In the genomic region with DNA sequence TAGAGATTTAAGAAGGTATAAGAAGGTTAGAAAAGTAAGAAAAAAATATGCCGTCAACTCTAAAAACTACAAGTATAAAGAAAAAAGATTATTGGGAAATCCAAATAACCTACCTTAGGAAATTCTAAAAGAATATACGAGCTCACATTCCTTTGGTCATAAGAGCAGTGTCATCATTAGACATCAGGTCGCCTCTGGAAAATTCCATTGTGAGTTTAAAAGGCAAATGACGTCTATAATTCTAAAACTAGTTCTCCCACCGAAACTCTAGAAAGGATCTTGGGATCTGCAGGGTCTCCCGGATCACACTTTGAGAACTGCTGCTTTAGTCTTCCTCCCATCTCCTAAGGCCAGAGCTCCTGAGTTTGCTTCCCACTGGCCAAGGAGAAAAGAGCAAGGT, we compare ENCODE assay signal across 8 cellular contexts. TPM values are rescaled to one million over a fixed set of nuclear protein-coding genes. Genes with fewer than 3 reads are reported as not detected.
A peak's percentile ranks its signal among the peaks of the same experiment; 100 is the strongest.
DNase-seq lines count a peak whose midpoint lies in the region; ATAC-seq lines count a peak whose summit lies in the region.

No MANE protein-coding gene starts in this region.

- CTCF ChIA-PET in activated CD4-positive, alpha-beta T cell treated with anti-CD3 and anti-CD28 coated beads for 36 hours (lab: Charles Lee) = interaction anchor here (0.6 to 3.7 kb wide), 8 partner anchors 27 to 1822 kb away, joined by 3 to 28 read pairs (median 4); a partner anchor contains a TSS

- H3K36me3 Mint-ChIP-seq in activated CD4-positive, alpha-beta T cell treated with anti-CD3 and anti-CD28 coated beads for 36 hours (ENCODE audit: low read depth) = peaks cover 30% of the 10 kb centered on the region
- H3K36me3 Mint-ChIP-seq in T-helper 17 cell (ENCODE audit: low read depth) = no peaks in the 10 kb centered on the region
- H3K36me3 Mint-ChIP-seq in stimulated activated memory B cell treated with anti-CD40 and anti-IgM and Interleukin-4, amounts not matched to agents 10 μg/mL and 1 μg/mL and 100 μg/mL, for 72 hours = peaks cover 20% of the 10 kb centered on the region

- 26% methylated on average over 6 of the region's 6 CpGs for WGBS in right cardiac atrium

- H3K9me3 ChIP-seq in T-helper 17 cell (ENCODE audit: control insufficient read depth, low read length, poor library complexity, severe bottlenecking) (no peaks in the 10 kb centered on the region), right cardiac atrium (ENCODE audit: control insufficient read depth, low read length) (no peaks in the 10 kb centered on the region)

- H3K4me1 ChIP-seq in right cardiac atrium (ENCODE audit: control insufficient read depth, insufficient read depth, low read length) = peaks cover 1% of the 10 kb centered on the region

- no peaks in the 10 kb centered on the region for H3K9me3 Mint-ChIP-seq in activated CD4-positive, alpha-beta T cell treated with anti-CD3 and anti-CD28 coated beads for 36 hours (ENCODE audit: low read depth)
- no peaks in the 10 kb centered on the region for H3K9me3 Mint-ChIP-seq in stimulated activated memory B cell treated with anti-CD40 and anti-IgM and Interleukin-4, amounts not matched to agents 10 μg/mL and 1 μg/mL and 100 μg/mL, for 72 hours

- peaks cover 28% of the 10 kb centered on the region for H3K4me1 Mint-ChIP-seq in activated CD4-positive, alpha-beta T cell treated with anti-CD3 and anti-CD28 coated beads for 36 hours
- H3K4me1 Mint-ChIP-seq in T-helper 17 cell = peaks cover 23% of the 10 kb centered on the region
- peaks cover 31% of the 10 kb centered on the region for H3K4me1 Mint-ChIP-seq in stimulated activated memory B cell treated with anti-CD40 and anti-IgM and Interleukin-4, amounts not matched to agents 10 μg/mL and 1 μg/mL and 100 μg/mL, for 72 hours

- no peak for ATAC-seq in activated CD4-positive, alpha-beta T cell treated with anti-CD3 and anti-CD28 coated beads for 36 hours
- ATAC-seq in T-helper 17 cell (no peak), right cardiac atrium (no peak), HG03354 (IDR thresholded peaks at IDR 0.05; ENCODE audit: poor library complexity, severe bottlenecking, unreplicated experiment) (no peak), HG03460 (IDR thresholded peaks at IDR 0.05; ENCODE audit: unreplicated experiment) (no peak)
- ATAC-seq in stimulated activated memory B cell treated with anti-CD40 and anti-IgM and Interleukin-4, amounts not matched to agents 10 μg/mL and 1 μg/mL and 100 μg/mL, for 72 hours = no peak

- POLR2A ChIA-PET in activated CD4-positive, alpha-beta T cell treated with anti-CD3 and anti-CD28 coated beads for 36 hours (lab: Charles Lee) = interaction anchor here (0.6 to 2.7 kb wide), 11 partner anchors 9 to 272 kb away, joined by 3 to 19 read pairs (median 5); a partner anchor contains a TSS

- peak overlapping the region; percentile 92 for H3K4me3 Mint-ChIP-seq in activated CD4-positive, alpha-beta T cell treated with anti-CD3 and anti-CD28 coated beads for 36 hours
- peak overlapping the region; percentile 93 for H3K4me3 Mint-ChIP-seq in T-helper 17 cell
- peak overlapping the region; percentile 97 for H3K4me3 Mint-ChIP-seq in stimulated activated memory B cell treated with anti-CD40 and anti-IgM and Interleukin-4, amounts not matched to agents 10 μg/mL and 1 μg/mL and 100 μg/mL, for 72 hours

- intact Hi-C loops in activated CD4-positive, alpha-beta T cell treated with anti-CD3 and anti-CD28 coated beads for 36 hours (cut with DNase I, micrococcal nuclease) = loop anchor here (1.0 to 10.0 kb wide), 10 partner anchors 39 to 702 kb away; a partner anchor contains a TSS
- intact Hi-C loops in right cardiac atrium (cut with DNase I) = loop anchor here (2.0 to 5.0 kb wide), 2 partner anchors 118 to 120 kb away; no protein-coding TSS in a partner anchor

- H3K27me3 Mint-ChIP-seq in activated CD4-positive, alpha-beta T cell treated with anti-CD3 and anti-CD28 coated beads for 36 hours = no peaks in the 10 kb centered on the region
- no peaks in the 10 kb centered on the region for H3K27me3 Mint-ChIP-seq in T-helper 17 cell
- no peaks in the 10 kb centered on the region for H3K27me3 Mint-ChIP-seq in stimulated activated memory B cell treated with anti-CD40 and anti-IgM and Interleukin-4, amounts not matched to agents 10 μg/mL and 1 μg/mL and 100 μg/mL, for 72 hours

- H3K27ac Mint-ChIP-seq in activated CD4-positive, alpha-beta T cell treated with anti-CD3 and anti-CD28 coated beads for 36 hours = peak overlapping the region; percentile 97
- H3K27ac Mint-ChIP-seq in T-helper 17 cell = peak overlapping the region; percentile 94
- H3K27ac Mint-ChIP-seq in stimulated activated memory B cell treated with anti-CD40 and anti-IgM and Interleukin-4, amounts not matched to agents 10 μg/mL and 1 μg/mL and 100 μg/mL, for 72 hours = peak overlapping the region; percentile 94

- peak overlapping the region; percentile 60 for H3K27ac ChIP-seq in right cardiac atrium (ENCODE audit: low read length)

- H3K27me3 ChIP-seq in right cardiac atrium (ENCODE audit: control insufficient read depth, insufficient read depth) = no peaks in the 10 kb centered on the region

- H3K4me3 ChIP-seq in right cardiac atrium (ENCODE audit: low read length) = peak overlapping the region; percentile 22

- DNase-seq in activated CD4-positive, alpha-beta T cell treated with anti-CD3 and anti-CD28 coated beads for 36 hours = no peak
- DNase-seq in activated CD4-positive, alpha-beta T cell treated with anti-CD3 and anti-CD28 coated beads for 1 hour = no peak
- DNase-seq in T-helper 17 cell = no peak
- no peak for DNase-seq in right cardiac atrium
- DNase-seq in NCI-H187 treated with DMSO at 0.1 percent for 48 hours (lab: John Stamatoyannopoulos, UW) = no peak

RNA-seq across cellular contexts. Expression of a gene that starts 0.5 kb away (rescaled TPM):
- total RNA-seq in activated CD4-positive, alpha-beta T cell treated with anti-CD3 and anti-CD28 coated beads for 36 hours = 100 to 1,000 TPM; 148 to 166 TPM
- total RNA-seq in T-helper 17 cell (100 to 1,000 TPM; 362 to 368 TPM), right cardiac atrium (100 to 1,000 TPM; 275 to 486 (median 317) TPM)
- polyA plus RNA-seq in right cardiac atrium = 523 TPM

RNA-seq across cellular contexts. Expression of a gene that starts 39.4 kb away (rescaled TPM):
- total RNA-seq in activated CD4-positive, alpha-beta T cell treated with anti-CD3 and anti-CD28 coated beads for 36 hours = 10 to 100 TPM; 31.7 to 39.9 TPM
- total RNA-seq in T-helper 17 cell = 10 to 100 TPM; 22.5 to 24.9 TPM
- 10 to 100 TPM; 33.5 to 50.2 (median 38.3) TPM for total RNA-seq in right cardiac atrium
- polyA plus RNA-seq in right cardiac atrium = 42.3 TPM
